Comparison of ENCODE assay signal across 1 cellular context in the genomic region with DNA sequence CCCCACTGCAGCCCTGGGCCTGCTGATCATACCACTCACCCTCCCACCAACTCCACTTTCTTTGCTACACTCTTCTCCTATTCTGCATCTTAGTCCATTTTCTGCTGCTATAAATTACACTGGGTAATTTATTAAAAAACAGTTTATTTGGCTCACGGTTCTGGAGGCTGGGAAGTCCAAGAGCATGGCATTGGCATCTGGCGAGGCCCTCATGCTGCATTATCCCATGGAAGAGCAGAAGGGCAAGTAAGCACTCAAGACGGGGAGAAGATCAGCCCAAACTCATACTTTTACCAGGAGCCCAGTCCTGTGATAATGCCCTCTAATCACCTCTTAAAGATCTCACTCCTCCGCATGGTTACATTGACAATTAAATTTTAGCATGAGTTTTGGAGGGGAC.
TF ChIP-seq lines count a peak whose summit lies in the region.

No MANE protein-coding gene starts in this region.

TF ChIP-seq in WTC11, 78 proteins besides CTCF, POLR2A, EP300 and RAD21:
- no peak for TF ChIP-seq NR1H2 (CRISPR knock-in tag; IDR thresholded peaks at IDR 0.05)
- no peak for TF ChIP-seq TEAD4 (CRISPR knock-in tag; IDR thresholded peaks at IDR 0.05)
- TF ChIP-seq GRHL2 (CRISPR knock-in tag; IDR thresholded peaks at IDR 0.05; ENCODE audit: insufficient replicate concordance, severe bottlenecking), result no peak
- TF ChIP-seq, protein P1, sequence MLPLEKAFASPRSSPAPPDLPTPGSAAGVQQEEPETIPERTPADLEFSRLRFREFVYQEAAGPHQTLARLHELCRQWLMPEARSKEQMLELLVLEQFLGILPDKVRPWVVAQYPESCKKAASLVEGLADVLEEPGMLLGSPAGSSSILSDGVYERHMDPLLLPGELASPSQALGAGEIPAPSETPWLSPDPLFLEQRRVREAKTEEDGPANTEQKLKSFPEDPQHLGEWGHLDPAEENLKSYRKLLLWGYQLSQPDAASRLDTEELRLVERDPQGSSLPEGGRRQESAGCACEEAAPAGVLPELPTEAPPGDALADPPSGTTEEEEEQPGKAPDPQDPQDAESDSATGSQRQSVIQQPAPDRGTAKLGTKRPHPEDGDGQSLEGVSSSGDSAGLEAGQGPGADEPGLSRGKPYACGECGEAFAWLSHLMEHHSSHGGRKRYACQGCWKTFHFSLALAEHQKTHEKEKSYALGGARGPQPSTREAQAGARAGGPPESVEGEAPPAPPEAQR (CRISPR knock-in tag; IDR thresholded peaks at IDR 0.05), result no peak
- no peak for TF ChIP-seq ZNF396 (CRISPR knock-in tag; IDR thresholded peaks at IDR 0.05; ENCODE audit: borderline replicate concordance)
- no peak for TF ChIP-seq SP1 (CRISPR knock-in tag; conservative IDR thresholded peaks at IDR 0.05)
- no peak for TF ChIP-seq ZNF232 (CRISPR knock-in tag; IDR thresholded peaks at IDR 0.05)
- TF ChIP-seq ELF4 (CRISPR knock-in tag; IDR thresholded peaks at IDR 0.05; ENCODE audit: low read depth), result no peak
- no peak for TF ChIP-seq ETV6 (CRISPR knock-in tag; IDR thresholded peaks at IDR 0.05)
- no peak for TF ChIP-seq MLX (CRISPR knock-in tag; IDR thresholded peaks at IDR 0.05)
- TF ChIP-seq PRRX2 (CRISPR knock-in tag; IDR thresholded peaks at IDR 0.05), result no peak
TF ChIP-seq in WTC11: peak in this region for 0.
